ENCODE assay signal across 6 cellular contexts in genomic region chr5:32107291-32107690, GRCh38.
"Had no signal": no experiment of that assay in that cellular context is flagged by ENCODE, and none has a peak within 500 bp of the region (broad histone marks: within the 10 kb centered on the region; RNA-seq: fewer than 3 reads in every experiment).

No MANE protein-coding gene starts in this region.

- H3K9me3 Mint-ChIP-seq: HFFc6 had no signal

- H3K27ac Mint-ChIP-seq: HFFc6 had no signal

- DNase-seq: GM23248, GOT3, H7, HFFc6, IMR-90 had no signal

- ATAC-seq: HCT116 had no signal

- H3K4me3 Mint-ChIP-seq: HFFc6 had no signal
